Comparison of ENCODE assay signal across 14 cellular contexts in genomic region chr17:61337247-61337812, GRCh38.
DNase-seq lines count a peak whose midpoint lies in the region; ATAC-seq, FAIRE-seq and TF ChIP-seq lines count a peak whose summit lies in the region.
"Had no signal": no experiment of that assay in that cellular context is flagged by ENCODE, and none has a peak within 500 bp of the region (broad histone marks: within the 10 kb centered on the region; RNA-seq: fewer than 3 reads in every experiment).

No MANE protein-coding gene starts in this region.

- no peak overlapping the region for H3K27ac ChIP-seq in endothelial cell of umbilical vein (ENCODE audit: insufficient read depth, low read depth, low read length)
- H3K27ac ChIP-seq in osteoblast (ENCODE audit: low read depth, low read length): peak overlapping the region; percentile 86

- BruUV-seq in endothelial cell of umbilical vein (replicated peaks; lab: Mats Ljungman, UMichigan): no TSS peak

- H3K4me3 ChIP-seq in endothelial cell of umbilical vein (replicated peaks in 1 of 3; ENCODE audit: insufficient read depth in 1 of 3, low read depth in 1 of 3, low read length in 3 of 3) (no peak overlapping the region), osteoblast (ENCODE audit: insufficient read depth, low read length) (no peak overlapping the region)
- H3K4me3 ChIP-seq: lung had no signal

- POLR2A ChIA-PET in endothelial cell of umbilical vein (lab: Charles Lee): no interaction called here

- TF ChIP-seq CTCF in endothelial cell of umbilical vein (IDR thresholded peaks at IDR 0.05; ENCODE audit: extremely low read depth in 1 of 2, insufficient read depth in 1 of 2, low read depth in 1 of 2, low read length in 2 of 2): no peak
- TF ChIP-seq CTCF in osteoblast (IDR thresholded peaks at IDR 0.05; ENCODE audit: extremely low read depth, low read depth, low read length): no peak

- dilution Hi-C loops in endothelial cell of umbilical vein (cut with MboI; ENCODE audit: extremely low pct_ligation_motif_present, low sequenced_read_pairs): no loop called here

- CTCF ChIA-PET in endothelial cell of umbilical vein (lab: Charles Lee): interaction anchor here (0.9 to 2.6 kb wide), 3 partner anchors 8 to 14 kb away, joined by 3 to 12 read pairs (median 4); no protein-coding TSS in a partner anchor

- H3K4me2 ChIP-seq in endothelial cell of umbilical vein (ENCODE audit: insufficient read depth, low read length) (no peak overlapping the region), osteoblast (ENCODE audit: insufficient read depth, low read length) (peak overlapping the region; percentile 62)

- H3K4me1 ChIP-seq in endothelial cell of umbilical vein (ENCODE audit: control insufficient read depth, extremely low read depth, insufficient read depth, low read length) (peaks cover 7% of the 10 kb centered on the region), osteoblast (ENCODE audit: insufficient read depth, low read length) (peaks cover 59% of the 10 kb centered on the region)

- no peak overlapping the region for H3K9ac ChIP-seq in endothelial cell of umbilical vein (replicated peaks; ENCODE audit: extremely low read depth, insufficient read depth, low read length)

- FAIRE-seq in endothelial cell of umbilical vein (lab: Jason Lieb, UNC): peak; percentile 71

- H4K20me1 ChIP-seq in endothelial cell of umbilical vein (replicated peaks; ENCODE audit: control insufficient read depth, extremely low read depth, insufficient read depth, low read length) (no peaks in the 10 kb centered on the region), osteoblast (ENCODE audit: insufficient read depth, low read length) (no peaks in the 10 kb centered on the region)

- H3K9me1 ChIP-seq in endothelial cell of umbilical vein (replicated peaks; ENCODE audit: control insufficient read depth, extremely low read depth, insufficient read depth, low read length): no peaks in the 10 kb centered on the region

- no peak for TF ChIP-seq POLR2A in endothelial cell of umbilical vein (IDR thresholded peaks at IDR 0.05; ENCODE audit: low read depth, low read length)

- no peak for ATAC-seq in HG02588 (IDR thresholded peaks at IDR 0.05; ENCODE audit: unreplicated experiment)
- ATAC-seq: activated CD8-positive, alpha-beta memory T cell treated with anti-CD3 and anti-CD28 coated beads, Interleukin-2, amount 10 ng/mL, durations not matched to agents 7 days and 5 days had no signal

- no peaks in the 10 kb centered on the region for H3K79me2 ChIP-seq in endothelial cell of umbilical vein (ENCODE audit: control insufficient read depth, insufficient read depth, low read length)
- no peaks in the 10 kb centered on the region for H3K79me2 ChIP-seq in osteoblast (ENCODE audit: insufficient read depth, low read length)

- peak; percentile 26 for DNase-seq in ELR (ENCODE audit: low read depth)
- DNase-seq in RPMI7951 (ENCODE audit: low read depth): peak; percentile 60
- DNase-seq in endothelial cell of umbilical vein (ENCODE audit: low read depth, low spot score): no peak
- no peak for DNase-seq in osteoblast (ENCODE audit: insufficient read length, low spot score, missing footprints)
- no peak for DNase-seq in NCI-H345 treated with DMSO at 0.1 percent for 48 hours (lab: John Stamatoyannopoulos, UW; ENCODE audit: unreplicated experiment)
- no peak for DNase-seq in NCI-H1092 (lab: John Stamatoyannopoulos, UW)
- DNase-seq in DMS 273 (lab: John Stamatoyannopoulos, UW; ENCODE audit: unreplicated experiment): no peak
- DNase-seq: activated CD4-positive, CD25-positive, alpha-beta regulatory T cell; activated CD8-positive, alpha-beta memory T cell treated with anti-CD3 and anti-CD28 coated beads, Interleukin-2, amount 10 ng/mL, durations not matched to agents 7 days and 5 days; activated naive CD4-positive, alpha-beta T cell treated with anti-CD3 and anti-CD28 coated beads for 36 hours; DMS153; NCI-H2171 treated with DMSO at 0.1 percent for 48 hours had no signal

- H3K36me3 ChIP-seq in endothelial cell of umbilical vein (ENCODE audit: control insufficient read depth in 2 of 2, extremely low read depth in 1 of 2, insufficient read depth in 2 of 2, low read length in 2 of 2): no peaks in the 10 kb centered on the region
- no peaks in the 10 kb centered on the region for H3K36me3 ChIP-seq in osteoblast (ENCODE audit: insufficient read depth, low read length)

- no peak overlapping the region for H2AFZ ChIP-seq in endothelial cell of umbilical vein (ENCODE audit: low read depth, low read length)
- H2AFZ ChIP-seq in osteoblast (ENCODE audit: low read length): no peak overlapping the region

- H3K9me3 ChIP-seq in endothelial cell of umbilical vein (replicated peaks; ENCODE audit: control insufficient read depth, insufficient read depth, low read length) (no peaks in the 10 kb centered on the region), osteoblast (ENCODE audit: low read depth, low read length) (no peaks in the 10 kb centered on the region)

- intact Hi-C loops in endothelial cell of umbilical vein (cut with micrococcal nuclease): no loop called here

- peaks cover 4 to 29% of the 10 kb centered on the region in 2 experiments for H3K27me3 ChIP-seq in endothelial cell of umbilical vein (ENCODE audit: control insufficient read depth in 2 of 2, insufficient read depth in 2 of 2, low read length in 2 of 2)
- no peaks in the 10 kb centered on the region for H3K27me3 ChIP-seq in osteoblast (ENCODE audit: insufficient read depth, low read length)

TF ChIP-seq in endothelial cell of umbilical vein, 7 proteins besides CTCF, POLR2A, EP300 and RAD21:
- TF ChIP-seq EZH2 (IDR thresholded peaks at IDR 0.05; ENCODE audit: borderline replicate concordance, low read depth, low read length, severe bottlenecking) (no peak), POLR2AphosphoS5 (IDR thresholded peaks at IDR 0.05; ENCODE audit: insufficient read depth, low read depth, low read length) (no peak), GATA2 (IDR thresholded peaks at IDR 0.05; ENCODE audit: insufficient read depth, insufficient read length, low read depth, low read length) (no peak), MAX (IDR thresholded peaks at IDR 0.05; ENCODE audit: insufficient read depth, insufficient read length) (no peak), FOS (IDR thresholded peaks at IDR 0.05; ENCODE audit: borderline replicate concordance, insufficient read depth, low read length) (no peak), JUN (IDR thresholded peaks at IDR 0.05; ENCODE audit: borderline replicate concordance, insufficient read depth, insufficient read length, low read depth) (no peak), MYC (IDR thresholded peaks at IDR 0.05; ENCODE audit: low read depth, low read length) (no peak)
TF ChIP-seq in endothelial cell of umbilical vein: peak in this region for 0.

Comparison
In these comparisons a context has a peak if more than half of its experiments do, and no peak if none do; other contexts are left out.
1. DNase-seq: peak in ELR (single experiment) and RPMI7951 (single experiment); none in endothelial cell of umbilical vein (single experiment), osteoblast (single experiment), NCI-H345 treated with DMSO at 0.1 percent for 48 hours (single experiment), NCI-H1092 (single experiment) and DMS 273 (single experiment).